Comparison of ENCODE assay signal across 7 cellular contexts in the genomic region with DNA sequence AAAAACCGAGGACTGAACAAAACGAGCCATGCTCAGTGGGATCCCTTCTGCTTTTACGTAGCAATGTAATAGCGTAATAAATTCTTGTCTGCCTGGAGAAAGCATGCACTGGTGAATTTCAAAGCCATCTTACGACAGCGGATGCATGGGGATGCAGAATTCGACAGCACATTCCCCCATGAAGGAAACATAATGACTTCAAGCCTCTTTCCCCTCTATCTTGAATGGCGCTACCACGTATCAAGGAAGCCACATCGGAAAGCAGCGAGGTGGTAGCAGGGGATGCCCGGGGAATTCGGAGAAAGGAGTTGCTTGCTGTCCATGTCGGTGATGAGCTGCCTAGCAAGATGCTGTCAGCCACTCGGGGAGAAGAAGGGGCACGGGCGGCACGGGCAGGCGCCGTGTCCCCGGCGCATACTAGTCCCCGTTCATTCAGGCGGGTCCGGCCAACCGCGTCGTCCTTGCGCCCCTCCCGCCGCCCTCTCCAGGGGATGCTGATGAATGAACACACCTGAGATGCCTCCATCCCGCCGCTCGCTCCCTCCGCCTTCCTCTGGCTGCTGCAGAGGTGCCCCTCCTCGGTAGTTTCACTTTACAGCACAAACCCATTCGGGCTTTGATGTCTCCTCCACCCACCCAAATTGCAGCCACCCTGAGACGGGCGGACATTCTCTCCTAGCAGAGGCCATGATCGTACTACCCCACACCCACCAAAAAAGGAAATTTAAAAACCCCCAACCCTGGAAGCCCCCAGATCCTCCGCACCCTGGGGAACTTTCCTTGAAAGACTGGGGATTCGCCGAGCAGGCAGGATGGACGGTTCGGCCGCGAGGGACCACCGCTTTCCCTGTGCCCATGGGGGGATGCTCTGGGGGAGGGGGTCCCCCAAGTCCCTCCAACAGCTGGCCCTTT. TPM values are rescaled to one million over a fixed set of nuclear protein-coding genes. Genes with fewer than 3 reads are reported as not detected.
DNase-seq lines count a peak whose midpoint lies in the region; ATAC-seq, FAIRE-seq and TF ChIP-seq lines count a peak whose summit lies in the region.

No MANE protein-coding gene starts in this region.

- TF ChIP-seq EP300 in H1 (IDR thresholded peaks at IDR 0.05; ENCODE audit: borderline replicate concordance in 1 of 2, low read depth in 2 of 2, low read length in 2 of 2), result no peak

- no peak overlapping the region for H3K14ac ChIP-seq in H1 (ENCODE audit: insufficient read length)

- peak overlapping the region; percentile 99 for H3K4me2 ChIP-seq in H1 (ENCODE audit: insufficient read depth in 1 of 2, low read depth in 2 of 2, low read length in 2 of 2)

- peaks cover 7 to 30% (median 19%) of the 10 kb centered on the region in 4 experiments; a peak in 6 of 7 replicates for H3K4me1 ChIP-seq in H1 (replicated peaks in 1 of 4; ENCODE audit: control insufficient read depth in 3 of 4, insufficient read depth in 4 of 4, low read length in 3 of 4)

- H2BK120ac ChIP-seq in H1 (replicated peaks; ENCODE audit: low read depth, low read length), result no peak overlapping the region

- H3K9ac ChIP-seq in H1 (replicated peaks in 1 of 4; ENCODE audit: extremely low read depth in 1 of 4, low read depth in 3 of 4, low read length in 3 of 4), result peak overlapping the region; percentile 17 to 65 (median 44); a peak in 6 of 7 replicates

- no peak overlapping the region; the same call in 1 of the 2 replicates for H3K27ac ChIP-seq in H1 (ENCODE audit: low read depth, low read length)

- no peak for TF ChIP-seq RAD21 in H1 (IDR thresholded peaks at IDR 0.05 in 1 of 2, conservative IDR thresholded peaks at IDR 0.05 in 1 of 2; ENCODE audit: low read depth in 2 of 2, low read length in 2 of 2)

- no peak overlapping the region for H3K23ac ChIP-seq in H1 (ENCODE audit: insufficient read length)

- no peaks in the 10 kb centered on the region for H3K9me3 Mint-ChIP-seq in activated CD8-positive, alpha-beta memory T cell treated with anti-CD3 and anti-CD28 coated beads, Interleukin-2, amount 10 ng/mL, durations not matched to agents 7 days and 5 days (ENCODE audit: low read depth)

- H3K79me2 ChIP-seq in H1 (ENCODE audit: control insufficient read depth in 1 of 2, insufficient read depth in 2 of 2, low read length in 2 of 2), result peaks cover 0 to 38% of the 10 kb centered on the region in 2 experiments; a peak in 2 of 4 replicates

- CTCF ChIA-PET in activated CD8-positive, alpha-beta memory T cell treated with anti-CD3 and anti-CD28 coated beads, Interleukin-2, amount 10 ng/mL, durations not matched to agents 7 days and 5 days (lab: Charles Lee), result no interaction called here
- CTCF ChIA-PET in H1 (lab: Charles Lee; ENCODE audit: partially characterized antibody), result interaction anchor here (0.6 to 4.4 kb wide), 10 partner anchors 8 to 186 kb away, joined by 3 to 25 read pairs (median 3); no protein-coding TSS in a partner anchor

- in situ Hi-C loops in GM13976 (cut with MboI; ENCODE audit: low sequenced_read_pairs, unreplicated experiment), result no loop called here

- POLR2A ChIA-PET in H1 (lab: Charles Lee; ENCODE audit: partially characterized antibody), result interaction anchor here (0.7 to 1.5 kb wide), 3 partner anchors 10 to 84 kb away, joined by 3 to 6 read pairs (median 3); no protein-coding TSS in a partner anchor

- H4K5ac ChIP-seq in H1 (ENCODE audit: insufficient read length, low read depth, low read length), result no peak overlapping the region

- H4K8ac ChIP-seq in H1 (ENCODE audit: extremely low read depth, insufficient read depth, low read length), result peak overlapping the region; percentile 58; the same call in 1 of the 2 replicates

- peaks cover 6% of the 10 kb centered on the region; the same call in 1 of the 2 replicates for H3K79me1 ChIP-seq in H1 (ENCODE audit: low read depth, low read length)

- H2BK12ac ChIP-seq in H1 (ENCODE audit: low read depth, low read length), result 0 out of 2 replicates have a peak overlapping the region, but pooled peaks have one; percentile 90

- peak; percentile 46 for ATAC-seq in activated CD8-positive, alpha-beta memory T cell treated with anti-CD3 and anti-CD28 coated beads, Interleukin-2, amount 10 ng/mL, durations not matched to agents 7 days and 5 days

- H2BK15ac ChIP-seq in H1 (ENCODE audit: low read length), result no peak overlapping the region

- no peak overlapping the region for H2AFZ ChIP-seq in H1 (ENCODE audit: low read length)

- no peak for TF ChIP-seq CTCF in GM13976 (IDR thresholded peaks at IDR 0.05; ENCODE audit: borderline replicate concordance, control extremely low read depth, extremely low read depth, insufficient read depth, missing control alignments)
- no peak for TF ChIP-seq CTCF in NB4 (IDR thresholded peaks at IDR 0.05; ENCODE audit: low read depth, low read length)
- no peak for TF ChIP-seq CTCF in H1 (IDR thresholded peaks at IDR 0.05; ENCODE audit: control extremely low read depth in 1 of 3, insufficient read depth in 1 of 3, low read depth in 1 of 3, low read length in 3 of 3)

- H3K27ac Mint-ChIP-seq in activated CD8-positive, alpha-beta memory T cell treated with anti-CD3 and anti-CD28 coated beads, Interleukin-2, amount 10 ng/mL, durations not matched to agents 7 days and 5 days, result peak overlapping the region; percentile 73

- peaks cover 7 to 11% of the 10 kb centered on the region in 2 experiments for H4K20me1 ChIP-seq in H1 (replicated peaks in 1 of 2; ENCODE audit: control insufficient read depth in 1 of 2, insufficient read depth in 2 of 2, low read length in 2 of 2)

- H3K56ac ChIP-seq in H1 (replicated peaks; ENCODE audit: insufficient read length, low read depth, low read length), result peak overlapping the region; percentile 32

- no peak overlapping the region for H3K4ac ChIP-seq in H1 (replicated peaks; ENCODE audit: insufficient read length, low read depth, low read length)

- H3K4me3 ChIP-seq in NB4 (ENCODE audit: low read depth, low read length) (peak overlapping the region; percentile 62), H1 (ENCODE audit: extremely low read depth in 1 of 4, insufficient read depth in 2 of 4, low read depth in 3 of 4, low read length in 4 of 4) (peak overlapping the region; percentile 59 to 93 (median 78))

- peaks cover 14% of the 10 kb centered on the region for H3K23me2 ChIP-seq in H1 (ENCODE audit: low read depth, low read length)

- H2BK20ac ChIP-seq in H1 (ENCODE audit: low read length), result no peak overlapping the region

- H3K4me3 Mint-ChIP-seq in activated CD8-positive, alpha-beta memory T cell treated with anti-CD3 and anti-CD28 coated beads, Interleukin-2, amount 10 ng/mL, durations not matched to agents 7 days and 5 days, result peak overlapping the region; percentile 98

- 0 out of 2 replicates have a peak overlapping the region, but pooled peaks have one; percentile 5 for H2BK5ac ChIP-seq in H1 (ENCODE audit: low read depth, low read length)

- H3K27me3 ChIP-seq in H1 (replicated peaks in 1 of 4; ENCODE audit: control insufficient read depth in 3 of 4, extremely low read depth in 1 of 4, insufficient read depth in 3 of 4, low read length in 3 of 4), result no peaks in the 10 kb centered on the region; a peak in 3 of 7 replicates

- TF ChIP-seq POLR2A in NB4 (IDR thresholded peaks at IDR 0.05; ENCODE audit: extremely low read depth, insufficient read length) (no peak), H1 (IDR thresholded peaks at IDR 0.05; ENCODE audit: control extremely low read depth in 1 of 2, low read depth in 2 of 2, low read length in 2 of 2) (peak in 1 of 2 experiments; percentile 14; a peak in 2 of 3 replicates)

- no peaks in the 10 kb centered on the region for H3K36me3 Mint-ChIP-seq in activated CD8-positive, alpha-beta memory T cell treated with anti-CD3 and anti-CD28 coated beads, Interleukin-2, amount 10 ng/mL, durations not matched to agents 7 days and 5 days

- no peak overlapping the region for H4K91ac ChIP-seq in H1 (replicated peaks; ENCODE audit: insufficient read length, low read length)

- FAIRE-seq in H1 (lab: Jason Lieb, UNC), result peak; percentile 28

- no peaks in the 10 kb centered on the region for H3K9me3 ChIP-seq in H1 (ENCODE audit: insufficient read depth in 2 of 2, low read depth in 1 of 2, low read length in 1 of 2)

- no peak overlapping the region; the same call in 1 of the 2 replicates for H2AK5ac ChIP-seq in H1 (ENCODE audit: low read depth, low read length)

- H3K18ac ChIP-seq in H1 (ENCODE audit: extremely low read depth, low read length), result peak overlapping the region; percentile 62; the same call in 1 of the 2 replicates

- peak; percentile 71 for DNase-seq in GM13976 (ENCODE audit: low spot score)
- DNase-seq in NB4 (ENCODE audit: low read depth), result peak; percentile 18
- DNase-seq in activated CD8-positive, alpha-beta memory T cell treated with anti-CD3 and anti-CD28 coated beads, Interleukin-2, amount 10 ng/mL, durations not matched to agents 7 days and 5 days, result peak; percentile 66
- peak in 1 of 2 experiments; percentile 76 for DNase-seq in H1 (ENCODE audit: low read depth in 1 of 2, low spot score in 2 of 2)
- DNase-seq in mucosa of gallbladder (ENCODE audit: low spot score), result peak; percentile 35
- DNase-seq in stimulated activated CD8-positive, alpha-beta memory T cell treated with anti-CD3 and anti-CD28 coated beads, Interleukin-7, amount 100 ng/mL, for 4 hours (ENCODE audit: low read depth in 2 of 2), result peak; percentile 12 to 28
- no peak for DNase-seq in kidney glomerular epithelial cell (lab: John Stamatoyannopoulos, UW)

- H3K4me1 Mint-ChIP-seq in activated CD8-positive, alpha-beta memory T cell treated with anti-CD3 and anti-CD28 coated beads, Interleukin-2, amount 10 ng/mL, durations not matched to agents 7 days and 5 days, result peaks cover 13% of the 10 kb centered on the region

- peaks cover 38% of the 10 kb centered on the region for H3K27me3 Mint-ChIP-seq in activated CD8-positive, alpha-beta memory T cell treated with anti-CD3 and anti-CD28 coated beads, Interleukin-2, amount 10 ng/mL, durations not matched to agents 7 days and 5 days

- no peaks in the 10 kb centered on the region for H3K36me3 ChIP-seq in H1 (ENCODE audit: control insufficient read depth in 2 of 4, insufficient read depth in 4 of 4, low read length in 3 of 4)

- 2% methylated on average over 47 of the region's 48 CpGs; no CpG with 5 or more reads in 1 of the 2 experiments for WGBS in H1 (ENCODE audit: extremely low coverage in 1 of 2, insufficient coverage in 1 of 2, insufficient read length in 1 of 2, insufficient replicate concordance in 2 of 2, low coverage in 1 of 2, low lambda C conversion rate in 2 of 2, missing lambda C conversion rate in 1 of 2), 2 experiments

RNA-seq across cellular contexts. Expression of gene SORBS1, which starts 0.6 kb away (rescaled TPM):
- total RNA-seq in activated CD8-positive, alpha-beta memory T cell treated with anti-CD3 and anti-CD28 coated beads, Interleukin-2, amount 10 ng/mL, durations not matched to agents 7 days and 5 days, result under 1 TPM; 0.47 to 0.89 TPM
- 35.0 and 36.3 TPM in 2 replicates for total RNA-seq in H1 (2021; fragmentation: NEBNext Ultra II Directional; extraction: Animal tissue kit (Norgen Biotek cat#: 25700))
- polyA plus RNA-seq in H1 (2011; rRNA removed), result 16.0 and 17.5 TPM in 2 replicates
- 17.4 TPM for polyA plus RNA-seq in H1 (2011; cell fraction: cytosol; rRNA removed)
- polyA plus RNA-seq in H1 (2011; cell fraction: nucleus; rRNA removed), result 38.7 TPM
- polyA plus RNA-seq in H1 (2012, experiment 1 of 2), result 17.4 to 23.9 TPM (median 20.8 TPM) in 4 replicates
- polyA plus RNA-seq in H1 (2012, experiment 2 of 2), result 2.6 TPM
- 14.4 TPM for polyA plus RNA-seq in H1 (2013, experiment 1 of 2)
- polyA plus RNA-seq in H1 (2013, experiment 2 of 2), result 13.5 TPM
- 46.4 and 54.3 TPM in 2 replicates for polyA minus RNA-seq in H1 (2011; rRNA and poly(A)+ RNA removed)
- polyA minus RNA-seq in H1 (2011; cell fraction: cytosol; rRNA and poly(A)+ RNA removed), result 19.2 TPM
- 61.9 TPM for polyA minus RNA-seq in H1 (2011; cell fraction: nucleus; rRNA and poly(A)+ RNA removed)
- total RNA-seq in mucosa of gallbladder, result 431 TPM

Comparison
In these comparisons a context has a peak if more than half of its experiments do, and no peak if none do; other contexts are left out.
1. RNA of gene SORBS1, which starts 0.6 kb away (total RNA-seq): 431 TPM in mucosa of gallbladder (single experiment) and 35.0 to 36.3 TPM in H1; 0.47 to 0.89 TPM in activated CD8-positive, alpha-beta memory T cell treated with anti-CD3 and anti-CD28 coated beads, Interleukin-2, amount 10 ng/mL, durations not matched to agents 7 days and 5 days; every median in the first group is over 10 times any median in the second.